In genomic region chr2:134207589-134208209, GRCh38 we compare ENCODE assay signal across 8 cellular contexts. TPM values are rescaled to one million over a fixed set of nuclear protein-coding genes. Genes with fewer than 3 reads are reported as not detected.
DNase-seq lines count a peak whose midpoint lies in the region; ATAC-seq and TF ChIP-seq lines count a peak whose summit lies in the region.

No MANE protein-coding gene starts in this region.

- peak overlapping the region; percentile 38 for H3K27ac Mint-ChIP-seq in activated naive CD8-positive, alpha-beta T cell

- TF ChIP-seq EP300 in SK-N-SH (IDR thresholded peaks at IDR 0.05; ENCODE audit: borderline replicate concordance in 1 of 2, low read depth in 1 of 2, low read length in 1 of 2) = no peak

- H3K9me2 ChIP-seq in SK-N-SH = no peaks in the 10 kb centered on the region

- peaks cover 3% of the 10 kb centered on the region for H3F3A ChIP-seq in SK-N-SH (replicated peaks; ENCODE audit: insufficient read depth)

- TF ChIP-seq RAD21 in SK-N-SH (IDR thresholded peaks at IDR 0.05; ENCODE audit: low read length) = peak; percentile 70

- no peak overlapping the region for H3K4me3 Mint-ChIP-seq in activated naive CD8-positive, alpha-beta T cell

- peaks cover 6 to 17% of the 10 kb centered on the region in 2 experiments; a peak in 3 of 4 replicates for H3K4me1 ChIP-seq in SK-N-SH (ENCODE audit: control insufficient read depth in 1 of 2, insufficient read depth in 2 of 2, low read depth in 1 of 2, low read length in 1 of 2)
- H3K4me1 ChIP-seq in right cardiac atrium (ENCODE audit: control insufficient read depth, insufficient read depth, low read length) = peaks cover 14% of the 10 kb centered on the region

- 60% methylated on average over 5 of the region's 5 CpGs for WGBS in SK-N-SH (ENCODE audit: low lambda C conversion rate)
- 34% methylated on average over 5 of the region's 5 CpGs for WGBS in right cardiac atrium

- H3K27me3 ChIP-seq in AG04450 (ENCODE audit: control insufficient read depth, insufficient read depth, low read length) = no peaks in the 10 kb centered on the region
- H3K27me3 ChIP-seq in SK-N-SH (ENCODE audit: insufficient read depth) = no peaks in the 10 kb centered on the region
- no peaks in the 10 kb centered on the region for H3K27me3 ChIP-seq in right cardiac atrium (ENCODE audit: control insufficient read depth, insufficient read depth)

- no peaks in the 10 kb centered on the region for H3K9me3 Mint-ChIP-seq in activated naive CD8-positive, alpha-beta T cell (ENCODE audit: low read depth)

- H3K36me3 Mint-ChIP-seq in activated naive CD8-positive, alpha-beta T cell = no peaks in the 10 kb centered on the region

- H3K27me3 Mint-ChIP-seq in activated naive CD8-positive, alpha-beta T cell = no peaks in the 10 kb centered on the region

- H4K20me1 ChIP-seq in SK-N-SH (ENCODE audit: insufficient read depth) = 0 out of 2 replicates have a peak, but pooled peaks cover 6% of the 10 kb centered on the region

- H2AFZ ChIP-seq in SK-N-SH (ENCODE audit: low read depth) = no peak overlapping the region

- ATAC-seq in GM18870 (IDR thresholded peaks at IDR 0.05; ENCODE audit: unreplicated experiment) (peak; percentile 71), HG03432 (IDR thresholded peaks at IDR 0.05; ENCODE audit: unreplicated experiment) (peak; percentile 88), right cardiac atrium (peak; percentile 56 to 85)

- H3K4me1 Mint-ChIP-seq in activated naive CD8-positive, alpha-beta T cell (ENCODE audit: low read depth) = peaks cover under 1% of the 10 kb centered on the region

- no peak overlapping the region for H3K4me2 ChIP-seq in SK-N-SH

- intact Hi-C loops in right cardiac atrium (cut with DNase I) = loop anchor here in 2 of 4 donors (5.0 to 10.0 kb wide), 2 partner anchors 83 to 90 kb away; no protein-coding TSS in a partner anchor

- CTCF ChIA-PET in AG04450 (lab: Charles Lee) (interaction anchor here (0.8 to 3.1 kb wide), 17 partner anchors 8 to 323 kb away, joined by 3 to 21 read pairs (median 5); no protein-coding TSS in a partner anchor), SK-N-SH (lab: Yijun Ruan, JAX) (interaction anchor here (0.6 to 4.8 kb wide), 19 partner anchors 8 to 205 kb away, joined by 3 to 31 read pairs (median 4); no protein-coding TSS in a partner anchor)

- POLR2A ChIA-PET in AG04450 (lab: Yijun Ruan, JAX) = interaction anchor here (0.9 to 1.2 kb wide), 2 partner anchors 16 to 321 kb away, joined by 3 to 5 read pairs; no protein-coding TSS in a partner anchor
- POLR2A ChIA-PET in SK-N-SH (lab: Yijun Ruan, JAX) = no interaction called here

- H3K27ac ChIP-seq in AG04450 (ENCODE audit: low read depth, low read length) (no peak overlapping the region), SK-N-SH (ENCODE audit: low read depth in 2 of 2, low read length in 1 of 2) (no peak overlapping the region), right cardiac atrium (ENCODE audit: low read length) (no peak overlapping the region)

- H3K9me3 ChIP-seq in AG04450 (ENCODE audit: control insufficient read depth, insufficient read depth, low read length) (no peaks in the 10 kb centered on the region), SK-N-SH (no peaks in the 10 kb centered on the region), right cardiac atrium (ENCODE audit: control insufficient read depth, low read length) (no peaks in the 10 kb centered on the region)

- 0 out of 2 replicates have a peak, but pooled peaks cover 6% of the 10 kb centered on the region for H3K79me2 ChIP-seq in SK-N-SH (ENCODE audit: insufficient read depth)

- H3K4me3 ChIP-seq in AG04450 (ENCODE audit: low read depth, low read length) (no peak overlapping the region), SK-N-SH (ENCODE audit: low read depth in 2 of 2, low read length in 1 of 2) (no peak overlapping the region; a peak in 1 of 4 replicates), right cardiac atrium (ENCODE audit: low read length) (no peak overlapping the region)

- DNase-seq in AG04450 (ENCODE audit: low read depth, low spot score) (no peak), SK-N-SH (peak; percentile 44), right cardiac atrium (peak; percentile 53 to 76 (median 74)), T1000 (lab: John Stamatoyannopoulos, UW) (no peak)
- peak; percentile 69 for DNase-seq in stimulated activated CD4-positive, alpha-beta T cell treated with anti-CD3 and anti-CD28 coated beads, Interleukin-4, amount 100 ng/mL, for 1 hour

- no peaks in the 10 kb centered on the region for H3K36me3 ChIP-seq in SK-N-SH (replicated peaks in 1 of 2; ENCODE audit: control insufficient read depth in 1 of 2, insufficient read depth in 2 of 2, low read length in 1 of 2)

- peak; percentile 54 for TF ChIP-seq CTCF in AG04450 (IDR thresholded peaks at IDR 0.05; ENCODE audit: low read depth, low read length)
- TF ChIP-seq CTCF in SK-N-SH (IDR thresholded peaks at IDR 0.05) = peak; percentile 76

- H3K9ac ChIP-seq in SK-N-SH = no peak overlapping the region

TF ChIP-seq in SK-N-SH, 30 proteins besides CTCF, POLR2A, EP300 and RAD21:
- TF ChIP-seq, protein P1, sequence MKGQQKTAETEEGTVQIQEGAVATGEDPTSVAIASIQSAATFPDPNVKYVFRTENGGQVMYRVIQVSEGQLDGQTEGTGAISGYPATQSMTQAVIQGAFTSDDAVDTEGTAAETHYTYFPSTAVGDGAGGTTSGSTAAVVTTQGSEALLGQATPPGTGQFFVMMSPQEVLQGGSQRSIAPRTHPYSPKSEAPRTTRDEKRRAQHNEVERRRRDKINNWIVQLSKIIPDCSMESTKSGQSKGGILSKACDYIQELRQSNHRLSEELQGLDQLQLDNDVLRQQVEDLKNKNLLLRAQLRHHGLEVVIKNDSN (IDR thresholded peaks at IDR 0.05; ENCODE audit: borderline replicate concordance, low read depth) = no peak
- no peak for TF ChIP-seq NFIC (IDR thresholded peaks at IDR 0.05; ENCODE audit: borderline replicate concordance)
- no peak for TF ChIP-seq MXI1 (IDR thresholded peaks at IDR 0.05; ENCODE audit: low read depth, low read length)
- no peak for TF ChIP-seq YY1 (IDR thresholded peaks at IDR 0.05; ENCODE audit: low read depth)
- TF ChIP-seq GATA2 (CRISPR knock-in tag; IDR thresholded peaks at IDR 0.05) = no peak
- TF ChIP-seq FOXJ3 (CRISPR knock-in tag; IDR thresholded peaks at IDR 0.05) = no peak
- TF ChIP-seq SMC3 (IDR thresholded peaks at IDR 0.05; ENCODE audit: low read depth, low read length) = peak; percentile 80
- no peak for TF ChIP-seq FOSL2 (IDR thresholded peaks at IDR 0.05; ENCODE audit: borderline replicate concordance, low read depth)

RNA-seq across cellular contexts. Expression of gene MGAT5, which starts 46.2 kb away (rescaled TPM):
- polyA plus RNA-seq in AG04450 (2011; rRNA removed) (115 and 119 TPM in 2 replicates), SK-N-SH (2012; rRNA removed) (18.2 and 20.6 TPM in 2 replicates), right cardiac atrium (29.0 TPM)
- polyA minus RNA-seq in AG04450 (2011; rRNA and poly(A)+ RNA removed) = 166 and 172 TPM in 2 replicates
- polyA plus RNA-seq in SK-N-SH (2012; cell fraction: cytosol; rRNA removed) = 18.2 and 21.6 TPM in 2 replicates
- 10.5 and 14.6 TPM in 2 replicates for polyA plus RNA-seq in SK-N-SH (2012; cell fraction: nucleus; rRNA removed)
- 100 to 1,000 TPM; 112 to 156 (median 134) TPM for total RNA-seq in right cardiac atrium

Comparison
In these comparisons a context has a peak if more than half of its experiments do, and no peak if none do; other contexts are left out.
1. DNase-seq: peak in SK-N-SH (single experiment), right cardiac atrium (3 of 3) and stimulated activated CD4-positive, alpha-beta T cell treated with anti-CD3 and anti-CD28 coated beads, Interleukin-4, amount 100 ng/mL, for 1 hour (single experiment); none in AG04450 (single experiment) and T1000 (single experiment).
2. Peak in every context shown above with its lines, with median percentiles within 50 percentile points of each other: ATAC-seq.